Comparison of ENCODE assay signal across 13 cellular contexts in genomic region chr1:115755436-115756370, GRCh38. TPM values are rescaled to one million over a fixed set of nuclear protein-coding genes. Genes with fewer than 3 reads are reported as not detected.
DNase-seq lines count a peak whose midpoint lies in the region; ATAC-seq and TF ChIP-seq lines count a peak whose summit lies in the region.
"Had no signal": no experiment of that assay in that cellular context is flagged by ENCODE, and none has a peak within 500 bp of the region (broad histone marks: within the 10 kb centered on the region; RNA-seq: fewer than 3 reads in every experiment).

No MANE protein-coding gene starts in this region.

- H2BK12ac ChIP-seq in neuronal stem cell (ENCODE audit: low read length), result no peak overlapping the region

- TF ChIP-seq CTCF in heart right ventricle (IDR thresholded peaks at IDR 0.05), result no peak
- TF ChIP-seq CTCF in coronary artery (IDR thresholded peaks at IDR 0.05), result no peak
- no peak for TF ChIP-seq CTCF in thyroid gland (IDR thresholded peaks at IDR 0.05)

- H3K4ac ChIP-seq in neuronal stem cell (ENCODE audit: low read length), result no peak overlapping the region

- H2BK120ac ChIP-seq in neuronal stem cell (ENCODE audit: low read depth, low read length), result no peak overlapping the region

- ATAC-seq in heart right ventricle (no peak), left cardiac atrium (no peak)

- peak overlapping the region; percentile 32 for H3K9ac ChIP-seq in neuronal stem cell (ENCODE audit: low read depth, low read length, poor library complexity)

- H3K4me3 ChIP-seq in heart right ventricle, result peak overlapping the region in 1 of 10 donors; percentile 6
- H3K4me3 ChIP-seq in coronary artery, result no peak overlapping the region
- no peak overlapping the region for H3K4me3 ChIP-seq in neuronal stem cell (ENCODE audit: low read length in 2 of 2)
- H3K4me3 ChIP-seq in thyroid gland (replicated peaks in 1 of 3), result no peak overlapping the region

- WGBS in heart right ventricle, 2 donors, result 46 to 64% methylated on average over 8 of the region's 8 CpGs
- WGBS in neuronal stem cell (ENCODE audit: extremely low coverage in 2 of 2, insufficient read length in 2 of 2, insufficient replicate concordance in 1 of 2), 2 donors, result no CpG with 5 or more reads among the region's 8 CpGs
- 44 to 46% methylated on average over 8 of the region's 8 CpGs for WGBS in thyroid gland, 2 donors

- H3K79me1 ChIP-seq in neuronal stem cell (ENCODE audit: low read depth, low read length), result no peaks in the 10 kb centered on the region

- TF ChIP-seq POLR2A in thyroid gland (IDR thresholded peaks at IDR 0.05), result no peak

- no peak overlapping the region for H3K18ac ChIP-seq in neuronal stem cell (ENCODE audit: low read length)

- H3K9me3 ChIP-seq in heart right ventricle, result peaks cover 0 to 11% (median 0%) of the 10 kb centered on the region in 11 donors
- peaks cover 0 to 3% of the 10 kb centered on the region in 2 donors for H3K9me3 ChIP-seq in neuronal stem cell (replicated peaks in 1 of 2; ENCODE audit: control insufficient read depth in 2 of 2, insufficient read depth in 1 of 2, low read depth in 1 of 2, low read length in 2 of 2)
- H3K9me3 ChIP-seq in thyroid gland, result no peaks in the 10 kb centered on the region

- no peaks in the 10 kb centered on the region for H3K27me3 ChIP-seq in heart right ventricle
- no peaks in the 10 kb centered on the region for H3K27me3 ChIP-seq in neuronal stem cell (ENCODE audit: control insufficient read depth in 3 of 3, insufficient read depth in 3 of 3, low read depth in 1 of 3, low read length in 3 of 3)
- H3K27me3 ChIP-seq in thyroid gland, result no peaks in the 10 kb centered on the region

- H3K4me1 ChIP-seq in heart right ventricle, result peaks cover 7 to 95% (median 49%) of the 10 kb centered on the region in 9 donors
- H3K4me1 ChIP-seq in neuronal stem cell (ENCODE audit: control insufficient read depth in 2 of 2, insufficient read depth in 1 of 2, low read depth in 1 of 2, low read length in 2 of 2), result no peaks in the 10 kb centered on the region
- peaks cover 33 to 39% of the 10 kb centered on the region in 2 donors for H3K4me1 ChIP-seq in thyroid gland

- no peak overlapping the region for H3K14ac ChIP-seq in neuronal stem cell (ENCODE audit: low read length)

- H4K8ac ChIP-seq in neuronal stem cell (ENCODE audit: low read depth, low read length), result no peak overlapping the region

- H3K4me2 ChIP-seq in neuronal stem cell (ENCODE audit: insufficient read depth, low read length, poor library complexity, severe bottlenecking), result no peak overlapping the region

- H2AFZ ChIP-seq in neuronal stem cell (ENCODE audit: low read length), result no peak overlapping the region

- no peak overlapping the region for H3K23ac ChIP-seq in neuronal stem cell (ENCODE audit: low read depth, low read length, poor library complexity)

- intact Hi-C loops in heart right ventricle (cut with DNase I), result no loop called here
- intact Hi-C loops in left cardiac atrium (cut with DNase I), result no loop called here
- intact Hi-C loops in thyroid gland (cut with DNase I), result no loop called here

- H4K91ac ChIP-seq in neuronal stem cell (ENCODE audit: low read depth, low read length, poor library complexity), result no peak overlapping the region

- peak overlapping the region; percentile 57 to 82 (median 78) for H3K27ac ChIP-seq in heart right ventricle
- H3K27ac ChIP-seq in coronary artery, result peak overlapping the region; percentile 61 to 75
- no peak overlapping the region for H3K27ac ChIP-seq in neuronal stem cell (replicated peaks; ENCODE audit: low read length)
- H3K27ac ChIP-seq in thyroid gland, result peak overlapping the region; percentile 60 to 77 (median 76)
- H3K27ac ChIP-seq: C4-2B had no signal

- H3K36me3 ChIP-seq in heart right ventricle (peaks cover 0 to 17% (median 0%) of the 10 kb centered on the region in 9 donors), neuronal stem cell (replicated peaks in 1 of 2; ENCODE audit: control insufficient read depth in 2 of 2, insufficient read depth in 2 of 2, low read length in 2 of 2) (no peaks in the 10 kb centered on the region), thyroid gland (no peaks in the 10 kb centered on the region)

- H2BK5ac ChIP-seq in neuronal stem cell (ENCODE audit: low read length), result no peak overlapping the region

- no peak overlapping the region for H2AK5ac ChIP-seq in neuronal stem cell (ENCODE audit: low read depth, low read length)

- no peak overlapping the region for H2BK15ac ChIP-seq in neuronal stem cell (ENCODE audit: low read length)

- DNase-seq in heart right ventricle, result no peak
- no peak for DNase-seq in left cardiac atrium
- no peak for DNase-seq in coronary artery (ENCODE audit: low spot score)
- no peak for DNase-seq in neuronal stem cell (ENCODE audit: low spot score)
- peak; percentile 60 to 71 for DNase-seq in thyroid gland
- no peak for DNase-seq in retina
- no peak for DNase-seq in stimulated activated CD4-positive, alpha-beta T cell treated with anti-CD3 and anti-CD28 coated beads, Interleukin-12 subunit alpha, Interleukin-12 subunit beta, amount 100 ng/mL, for 4 hours
- no peak for DNase-seq in activated CD8-positive, alpha-beta memory T cell treated with anti-CD3 and anti-CD28 coated beads, Interleukin-2, amount 50 U/mL, for 48 hours
- DNase-seq: DMS53, NCI-H1436, NCI-H2029 treated with DMSO at 0.1 percent for 48 hours, NCI-H510A treated with DMSO at 0.1 percent for 48 hours had no signal

RNA-seq across cellular contexts. Expression of gene CASQ2, which starts 12.8 kb away (rescaled TPM):
- total RNA-seq in heart right ventricle (1,000 to 10,000 TPM in 8 of 10 donors, 100 to 1,000 TPM in 2; 863 to 1,698 (median 1,199) TPM), left cardiac atrium (100 to 1,000 TPM; 603 to 715 TPM), thyroid gland (1 to 10 TPM; 1.1 to 3.9 (median 1.5) TPM)
- polyA plus RNA-seq in heart right ventricle, result 100 to 1,000 TPM; 443 to 484 TPM
- 0.07 TPM for polyA plus RNA-seq in neuronal stem cell (2013, experiment 1 of 2)
- 0.04 TPM for polyA plus RNA-seq in neuronal stem cell (2013, experiment 2 of 2)

Comparison
In these comparisons a context has a peak if more than half of its experiments do, and no peak if none do; other contexts are left out.
1. DNase-seq: peak in thyroid gland (2 of 2); none in heart right ventricle (0 of 2), left cardiac atrium (single experiment), coronary artery (single experiment), neuronal stem cell (single experiment), retina (single experiment), stimulated activated CD4-positive, alpha-beta T cell treated with anti-CD3 and anti-CD28 coated beads, Interleukin-12 subunit alpha, Interleukin-12 subunit beta, amount 100 ng/mL, for 4 hours (single experiment) and activated CD8-positive, alpha-beta memory T cell treated with anti-CD3 and anti-CD28 coated beads, Interleukin-2, amount 50 U/mL, for 48 hours (single experiment).
2. RNA of gene CASQ2, which starts 12.8 kb away (total RNA-seq): 863 to 1,698 TPM in heart right ventricle and 603 to 715 TPM in left cardiac atrium; 1.1 to 3.9 TPM in thyroid gland; every median in the first group is over 100 times any median in the second.